ENCODE assay signal across 17 cellular contexts in the genomic region with DNA sequence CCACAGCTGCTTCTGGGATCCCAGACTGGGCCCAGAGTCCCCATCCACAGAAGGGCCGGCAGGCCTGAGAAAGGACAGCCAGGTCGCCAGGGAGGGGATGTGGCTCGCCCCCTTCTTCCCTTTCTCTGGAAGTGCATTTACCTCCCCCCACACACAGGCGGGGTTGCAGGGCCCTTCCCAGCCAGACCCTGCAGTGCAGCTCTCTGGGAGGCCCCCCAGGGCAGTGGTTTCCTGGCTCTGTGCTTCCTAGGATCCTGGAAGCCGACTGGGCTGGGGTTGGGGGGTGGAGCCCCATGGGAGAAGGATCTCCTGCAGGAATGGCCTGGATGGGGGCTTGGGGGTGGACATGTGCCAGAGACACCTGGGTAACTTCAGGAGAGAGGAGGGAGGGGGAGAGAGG. TPM values are rescaled to one million over a fixed set of nuclear protein-coding genes. Genes with fewer than 3 reads are reported as not detected.
A peak's percentile ranks its signal among the peaks of the same experiment; 100 is the strongest.
DNase-seq lines count a peak whose midpoint lies in the region; ATAC-seq, FAIRE-seq and TF ChIP-seq lines count a peak whose summit lies in the region.
"Had no signal": no experiment of that assay in that cellular context is flagged by ENCODE, and none has a peak within 500 bp of the region (broad histone marks: within the 10 kb centered on the region; RNA-seq: fewer than 3 reads in every experiment).

No MANE protein-coding gene starts in this region.

- H3K4ac ChIP-seq in neuronal stem cell (ENCODE audit: low read length), result no peak overlapping the region

- no peak overlapping the region for H3K4me3 ChIP-seq in SJSA1
- peak overlapping the region in 1 of 10 donors; percentile 5 for H3K4me3 ChIP-seq in heart right ventricle
- H3K4me3 ChIP-seq in neuronal stem cell (ENCODE audit: low read length in 2 of 2), result no peak overlapping the region
- no peak overlapping the region for H3K4me3 ChIP-seq in A673 (ENCODE audit: low read depth, low read length, poor library complexity, severe bottlenecking)
- H3K4me3 ChIP-seq: GM12878 had no signal

- H2BK12ac ChIP-seq in neuronal stem cell (ENCODE audit: low read length), result peak overlapping the region; percentile 58

- no peak overlapping the region for H2AFZ ChIP-seq in neuronal stem cell (ENCODE audit: low read length)

- no peaks in the 10 kb centered on the region for H3K79me1 ChIP-seq in neuronal stem cell (ENCODE audit: low read depth, low read length)

- H3K9ac ChIP-seq in neuronal stem cell (ENCODE audit: low read depth, low read length, poor library complexity), result no peak overlapping the region

- H3K27me3 ChIP-seq in SJSA1 (replicated peaks), result no peaks in the 10 kb centered on the region
- peaks cover 0 to 52% (median 0%) of the 10 kb centered on the region in 7 donors for H3K27me3 ChIP-seq in heart right ventricle
- H3K27me3 ChIP-seq in neuronal stem cell (ENCODE audit: control insufficient read depth in 3 of 3, insufficient read depth in 3 of 3, low read depth in 1 of 3, low read length in 3 of 3), result peaks cover 0 to 49% (median 10%) of the 10 kb centered on the region in 3 experiments
- no peaks in the 10 kb centered on the region for H3K27me3 ChIP-seq in A673 (replicated peaks; ENCODE audit: insufficient read depth, low read depth, low read length, poor library complexity)

- no peak overlapping the region for H4K8ac ChIP-seq in neuronal stem cell (ENCODE audit: low read depth, low read length)

- H4K91ac ChIP-seq in neuronal stem cell (ENCODE audit: low read depth, low read length, poor library complexity), result no peak overlapping the region

- ATAC-seq in heart right ventricle, result no peak
- ATAC-seq: GM12878, natural killer cell had no signal

- CTCF ChIA-PET in A673 (lab: Charles Lee), result no interaction called here

- peak overlapping the region; percentile 90 for H2AK5ac ChIP-seq in neuronal stem cell (ENCODE audit: low read depth, low read length)

- H3K27ac ChIP-seq in SJSA1 (no peak overlapping the region), heart right ventricle (peak overlapping the region in 9 of 10 donors; percentile 39 to 99 (median 56)), neuronal stem cell (replicated peaks; ENCODE audit: low read length) (no peak overlapping the region), A673 (ENCODE audit: low read depth, low read length, poor library complexity, severe bottlenecking) (no peak overlapping the region)
- H3K27ac ChIP-seq: HL-60 had no signal

- no peak overlapping the region for H3K4me2 ChIP-seq in neuronal stem cell (ENCODE audit: insufficient read depth, low read length, poor library complexity, severe bottlenecking)

- DNase-seq in 8988T (peak; percentile 14), SJSA1 (ENCODE audit: low read depth in 1 of 2, low spot score in 2 of 2) (peak; percentile 14 to 61), heart right ventricle (peak; percentile 53 to 55), neuronal stem cell (ENCODE audit: low spot score) (no peak), A673 (ENCODE audit: low spot score) (no peak), urothelium cell line (ENCODE audit: low spot score) (no peak), CD1c-positive myeloid dendritic cell (ENCODE audit: extremely low spot score) (no peak)
- no peak for DNase-seq in stimulated activated naive CD4-positive, alpha-beta T cell treated with Interleukin-2 at 50 U/mL for 16 hours (lab: John Stamatoyannopoulos, UW)
- DNase-seq: activated CD4-positive, alpha-beta T cell treated with anti-CD3 and anti-CD28 coated beads for 4 hours; activated gamma-delta T cell; erythroblast; MM.1S; natural killer cell; stimulated activated CD4-positive, alpha-beta T cell treated with anti-CD3 and anti-CD28 coated beads, Interleukin-12 subunit alpha, Interleukin-12 subunit beta, amount 100 ng/mL, for 4 hours had no signal

- H3K4me1 ChIP-seq in SJSA1 (replicated peaks) (peaks cover 60% of the 10 kb centered on the region), heart right ventricle (peaks cover 9 to 62% (median 46%) of the 10 kb centered on the region in 9 donors), neuronal stem cell (ENCODE audit: control insufficient read depth in 2 of 2, insufficient read depth in 1 of 2, low read depth in 1 of 2, low read length in 2 of 2) (peaks cover 14 to 20% of the 10 kb centered on the region in 2 donors), A673 (ENCODE audit: insufficient read depth, low read length, poor library complexity, severe bottlenecking) (peaks cover 61% of the 10 kb centered on the region)

- H3K9me3 ChIP-seq in SJSA1 (replicated peaks) (no peaks in the 10 kb centered on the region), heart right ventricle (no peaks in the 10 kb centered on the region), neuronal stem cell (replicated peaks in 1 of 2; ENCODE audit: control insufficient read depth in 2 of 2, insufficient read depth in 1 of 2, low read depth in 1 of 2, low read length in 2 of 2) (no peaks in the 10 kb centered on the region), A673 (ENCODE audit: low read depth, low read length, poor library complexity, severe bottlenecking) (no peaks in the 10 kb centered on the region)

- no peak overlapping the region for H3K23ac ChIP-seq in neuronal stem cell (ENCODE audit: low read depth, low read length, poor library complexity)

- no peak for FAIRE-seq in urothelium cell line (lab: Jason Lieb, UNC)
- FAIRE-seq: bronchial epithelial cell, GM12878 had no signal

- POLR2A ChIA-PET in A673 (lab: Charles Lee; ENCODE audit: low non-redundant PET), result no interaction called here

- no peak overlapping the region for H3K14ac ChIP-seq in neuronal stem cell (ENCODE audit: low read length)

- intact Hi-C loops in heart right ventricle (cut with DNase I), result loop anchor here in 3 of 10 donors (10.0 kb wide), 3 partner anchors 117 to 477 kb away; a partner anchor contains a TSS
- intact Hi-C loops in A673 (cut with micrococcal nuclease; ENCODE audit: unreplicated experiment), result no loop called here

- H3K36me3 ChIP-seq in SJSA1 (peaks cover 4% of the 10 kb centered on the region), heart right ventricle (no peaks in the 10 kb centered on the region), neuronal stem cell (replicated peaks in 1 of 2; ENCODE audit: control insufficient read depth in 2 of 2, insufficient read depth in 2 of 2, low read length in 2 of 2) (no peaks in the 10 kb centered on the region), A673 (ENCODE audit: insufficient read depth, low read length, poor library complexity, severe bottlenecking) (no peaks in the 10 kb centered on the region)

- no peak for TF ChIP-seq CTCF in heart right ventricle (IDR thresholded peaks at IDR 0.05)
- TF ChIP-seq CTCF in A673 (conservative IDR thresholded peaks at IDR 0.05; ENCODE audit: low read depth, low read length), result no peak

- 35 to 45% methylated on average over 5 of the region's 5 CpGs for WGBS in heart right ventricle, 2 donors
- no CpG with 5 or more reads among the region's 5 CpGs for WGBS in neuronal stem cell (ENCODE audit: extremely low coverage in 2 of 2, insufficient read length in 2 of 2, insufficient replicate concordance in 1 of 2), 2 donors

- peak overlapping the region; percentile 83 for H3K18ac ChIP-seq in neuronal stem cell (ENCODE audit: low read length)

- H2BK15ac ChIP-seq in neuronal stem cell (ENCODE audit: low read length), result peak overlapping the region; percentile 92

- no TSS peak for BruUV-seq in A673 (replicated peaks; lab: Mats Ljungman, UMichigan)

- H2BK120ac ChIP-seq in neuronal stem cell (ENCODE audit: low read depth, low read length), result peak overlapping the region; percentile 81

- H2BK5ac ChIP-seq in neuronal stem cell (ENCODE audit: low read length), result no peak overlapping the region

RNA-seq across cellular contexts. Expression of a gene that starts 4.2 kb away (rescaled TPM):
- 108 and 149 TPM in 2 replicates for total RNA-seq in SJSA1 (2014; rRNA removed; shearing (Covaris generic))
- total RNA-seq in heart right ventricle, result 100 to 1,000 TPM in 5 of 10 donors, 10 to 100 TPM in 5; 71.9 to 260 (median 100) TPM
- polyA plus RNA-seq in heart right ventricle, result 100 to 1,000 TPM; 209 to 388 TPM
- 54.3 TPM for polyA plus RNA-seq in neuronal stem cell (2013, experiment 1 of 2)
- polyA plus RNA-seq in neuronal stem cell (2013, experiment 2 of 2), result 53.4 TPM
- total RNA-seq in A673 (2021), result 19.7 and 39.0 TPM in 2 replicates

Comparison
In these comparisons a context has a peak if more than half of its experiments do, and no peak if none do; other contexts are left out.
1. DNase-seq: peak in 8988T (single experiment), SJSA1 (2 of 2) and heart right ventricle (2 of 2); none in neuronal stem cell (single experiment), A673 (single experiment), stimulated activated naive CD4-positive, alpha-beta T cell treated with Interleukin-2 at 50 U/mL for 16 hours (single experiment), urothelium cell line (single experiment) and CD1c-positive myeloid dendritic cell (single experiment).
2. H3K27ac ChIP-seq: peak in heart right ventricle (9 of 10); none in SJSA1 (single experiment), neuronal stem cell (single experiment) and A673 (single experiment).